ENCODE assay signal across 8 cellular contexts in the genomic region with DNA sequence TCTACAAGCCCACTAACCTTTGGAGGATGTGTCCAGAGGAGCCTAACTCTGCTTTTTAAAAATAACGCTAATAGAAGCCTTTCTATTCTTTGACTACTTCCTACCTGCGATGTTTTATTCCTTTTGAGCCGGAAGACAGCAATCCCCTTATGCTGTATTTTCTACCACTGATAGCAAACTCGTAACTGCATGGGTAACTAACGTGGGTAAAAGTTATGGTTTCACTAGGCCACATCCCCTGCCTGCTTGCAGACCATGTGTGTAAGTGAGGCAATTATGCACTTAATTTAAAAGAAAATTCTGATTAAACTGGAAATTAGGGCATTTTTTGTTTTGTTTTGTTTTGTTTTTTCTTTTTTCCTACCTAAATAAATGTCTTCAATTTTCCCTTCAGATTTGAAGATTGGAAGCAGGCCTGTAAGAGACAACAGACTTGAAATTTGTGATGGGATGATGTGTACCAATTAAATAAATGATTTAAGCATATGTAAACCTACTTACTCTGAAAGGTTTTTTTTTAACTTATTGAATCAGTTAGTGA. TPM values are rescaled to one million over a fixed set of nuclear protein-coding genes. Genes with fewer than 3 reads are reported as not detected.
DNase-seq lines count a peak whose midpoint lies in the region; ATAC-seq and TF ChIP-seq lines count a peak whose summit lies in the region.

No MANE protein-coding gene starts in this region.

- H3K9me3 Mint-ChIP-seq in CD8-positive, alpha-beta T cell, result no peaks in the 10 kb centered on the region

- H3K4me3 ChIP-seq in CD8-positive, alpha-beta T cell (ENCODE audit: low read depth, low read length), result peak overlapping the region; percentile 87
- H3K4me3 ChIP-seq in WERI-Rb-1 (ENCODE audit: low read depth, low read length), result peak overlapping the region; percentile 97
- peak overlapping the region; percentile 66 to 75 for H3K4me3 ChIP-seq in gastroesophageal sphincter
- peak overlapping the region; percentile 96 for H3K4me3 ChIP-seq in rectal smooth muscle tissue (ENCODE audit: low read length)

- TF ChIP-seq POLR2A in gastroesophageal sphincter (IDR thresholded peaks at IDR 0.05), result no peak

- TF ChIP-seq CTCF in CD8-positive, alpha-beta T cell (IDR thresholded peaks at IDR 0.05), result no peak
- TF ChIP-seq CTCF in WERI-Rb-1 (IDR thresholded peaks at IDR 0.05; ENCODE audit: low read depth, low read length) (no peak), gastroesophageal sphincter (IDR thresholded peaks at IDR 0.05) (no peak)

- H3K27ac Mint-ChIP-seq in CD8-positive, alpha-beta T cell, result peak overlapping the region; percentile 100

- 0 to 3% methylated on average over 5 of the region's 5 CpGs for WGBS in gastroesophageal sphincter (ENCODE audit: low coverage in 1 of 2), 2 donors

- H3K36me3 ChIP-seq in CD8-positive, alpha-beta T cell (ENCODE audit: insufficient read depth, low read length), result no peaks in the 10 kb centered on the region
- H3K36me3 ChIP-seq in WERI-Rb-1, result peaks cover 15% of the 10 kb centered on the region
- peaks cover 0 to 28% of the 10 kb centered on the region in 2 donors for H3K36me3 ChIP-seq in gastroesophageal sphincter
- H3K36me3 ChIP-seq in rectal smooth muscle tissue (ENCODE audit: control insufficient read depth, insufficient read depth, low read length), result peaks cover 6% of the 10 kb centered on the region

- ATAC-seq in CD8-positive, alpha-beta T cell, result peak; percentile 10
- ATAC-seq in GM19328 (IDR thresholded peaks at IDR 0.05; ENCODE audit: unreplicated experiment), result peak; percentile 20
- peak; percentile 35 for ATAC-seq in HG03354 (IDR thresholded peaks at IDR 0.05; ENCODE audit: poor library complexity, severe bottlenecking, unreplicated experiment)
- ATAC-seq in gastroesophageal sphincter, result no peak

- CTCF ChIA-PET in CD8-positive, alpha-beta T cell (lab: Charles Lee), result no interaction called here

- H3K4me1 ChIP-seq in CD8-positive, alpha-beta T cell (ENCODE audit: insufficient read depth, low read length), result peaks cover 20% of the 10 kb centered on the region
- H3K4me1 ChIP-seq in gastroesophageal sphincter (peaks cover 0 to 34% (median 6%) of the 10 kb centered on the region in 3 donors), rectal smooth muscle tissue (ENCODE audit: control insufficient read depth, insufficient read depth, low read length) (peaks cover 6% of the 10 kb centered on the region)

- no peaks in the 10 kb centered on the region for H3K9me3 ChIP-seq in CD8-positive, alpha-beta T cell (ENCODE audit: low read length)
- H3K9me3 ChIP-seq in WERI-Rb-1 (ENCODE audit: severe bottlenecking), result no peaks in the 10 kb centered on the region
- H3K9me3 ChIP-seq in gastroesophageal sphincter, result no peaks in the 10 kb centered on the region

- H3K4me3 Mint-ChIP-seq in CD8-positive, alpha-beta T cell, result peak overlapping the region; percentile 100

- peak in 2 of 7 experiments; percentile 20 to 27 for DNase-seq in CD8-positive, alpha-beta T cell
- DNase-seq in WERI-Rb-1 (no peak), OCI-M2 (lab: John Stamatoyannopoulos, UW; ENCODE audit: unreplicated experiment) (no peak), KG1 (lab: John Stamatoyannopoulos, UW) (no peak)

- H3K27me3 ChIP-seq in CD8-positive, alpha-beta T cell (ENCODE audit: insufficient read depth, low read length), result no peaks in the 10 kb centered on the region
- H3K27me3 ChIP-seq in WERI-Rb-1 (ENCODE audit: insufficient read depth, low read depth, severe bottlenecking) (no peaks in the 10 kb centered on the region), gastroesophageal sphincter (no peaks in the 10 kb centered on the region), rectal smooth muscle tissue (ENCODE audit: control insufficient read depth, insufficient read depth, low read length) (no peaks in the 10 kb centered on the region)

- H3K4me1 Mint-ChIP-seq in CD8-positive, alpha-beta T cell (ENCODE audit: low read depth), result peaks cover 40% of the 10 kb centered on the region

- intact Hi-C loops in CD8-positive, alpha-beta T cell (cut with DNase I, micrococcal nuclease), result loop anchor here (2.0 to 5.0 kb wide), 6 partner anchors 18 to 945 kb away; a partner anchor contains a TSS

- no peak for TF ChIP-seq EP300 in gastroesophageal sphincter (IDR thresholded peaks at IDR 0.05)

- peak overlapping the region; percentile 98 for H3K27ac ChIP-seq in CD8-positive, alpha-beta T cell (ENCODE audit: low read depth, low read length)
- H3K27ac ChIP-seq in WERI-Rb-1, result peak overlapping the region; percentile 98
- H3K27ac ChIP-seq in gastroesophageal sphincter, result peak overlapping the region; percentile 88 to 98 (median 93)
- peak overlapping the region; percentile 97 for H3K27ac ChIP-seq in rectal smooth muscle tissue (ENCODE audit: low read depth, low read length)

- POLR2A ChIA-PET in CD8-positive, alpha-beta T cell (lab: Charles Lee), result interaction anchor here (0.7 to 2.4 kb wide), 6 partner anchors 8 to 946 kb away, joined by 3 to 12 read pairs (median 3); a partner anchor contains a TSS

- peak overlapping the region; percentile 98 for H3K9ac ChIP-seq in rectal smooth muscle tissue (ENCODE audit: low read length)

- no peaks in the 10 kb centered on the region for H3K27me3 Mint-ChIP-seq in CD8-positive, alpha-beta T cell (ENCODE audit: low read depth)

- peaks cover 37% of the 10 kb centered on the region for H3K36me3 Mint-ChIP-seq in CD8-positive, alpha-beta T cell

RNA-seq across cellular contexts. Expression of a gene that starts 0.9 kb away (rescaled TPM):
- total RNA-seq in CD8-positive, alpha-beta T cell, result 10 to 100 TPM; 18.0 to 20.3 TPM
- 10 to 100 TPM; 25.5 to 36.4 (median 30.2) TPM for total RNA-seq in gastroesophageal sphincter

RNA-seq across cellular contexts. Expression of a gene that starts 40.4 kb away (rescaled TPM):
- total RNA-seq in CD8-positive, alpha-beta T cell, result not detected
- total RNA-seq in gastroesophageal sphincter, result 10 to 100 TPM; 11.4 to 36.3 (median 12.1) TPM

Comparison
In these comparisons a context has a peak if more than half of its experiments do, and no peak if none do; other contexts are left out.
1. RNA of a gene that starts 40.4 kb away (total RNA-seq): 11.4 to 36.3 TPM in gastroesophageal sphincter; not detected in CD8-positive, alpha-beta T cell; every median in the first group is over 10 times any median in the second.
2. Peak in every context shown above with its lines, with median percentiles within 50 percentile points of each other: H3K27ac ChIP-seq and H3K4me3 ChIP-seq.